ENCODE assay signal across 16 cellular contexts in genomic region chr17:63800783-63801182, GRCh38. TPM values are rescaled to one million over a fixed set of nuclear protein-coding genes. Genes with fewer than 3 reads are reported as not detected.
DNase-seq lines count a peak whose midpoint lies in the region; ATAC-seq, FAIRE-seq and TF ChIP-seq lines count a peak whose summit lies in the region.
"Had no signal": no experiment of that assay in that cellular context is flagged by ENCODE, and none has a peak within 500 bp of the region (broad histone marks: within the 10 kb centered on the region; RNA-seq: fewer than 3 reads in every experiment).

No MANE protein-coding gene starts in this region.

- no peaks in the 10 kb centered on the region for H3K27me3 ChIP-seq in K562 (ENCODE audit: control insufficient read depth in 2 of 2, insufficient read depth in 2 of 2, low read length in 2 of 2)

- BruUV-seq in K562 (replicated peaks; lab: Mats Ljungman, UMichigan), result no TSS peak

- ATAC-seq in K562, result no peak
- ATAC-seq in stimulated activated naive B cell treated with anti-CD40 and anti-IgM and Interleukin-4, amounts not matched to agents 10 μg/mL and 1 μg/mL and 100 μg/mL, for 72 hours (replicated peaks), result no peak
- ATAC-seq: A549, GM12878, HCT116, HepG2 had no signal

- intact Hi-C loops in K562 (cut with micrococcal nuclease), result no loop called here

- H3K36me3 Mint-ChIP-seq in activated naive CD4-positive, alpha-beta T cell treated with anti-CD3 and anti-CD28 coated beads, Interleukin-2, amount 50 U/mL, for 24 hours, result peaks cover 5% of the 10 kb centered on the region
- peaks cover 44% of the 10 kb centered on the region for H3K36me3 Mint-ChIP-seq in activated naive CD4-positive, alpha-beta T cell treated with anti-CD3 and anti-CD28 coated beads, Interleukin-2, amount 10 ng/mL, durations not matched to agents 7 days and 5 days
- peaks cover 28 to 45% of the 10 kb centered on the region in 2 donors for H3K36me3 Mint-ChIP-seq in stimulated activated naive B cell treated with anti-CD40 and anti-IgM and Interleukin-4, amounts not matched to agents 10 μg/mL and 1 μg/mL and 100 μg/mL, for 72 hours

- CTCF ChIA-PET in activated naive CD4-positive, alpha-beta T cell treated with anti-CD3 and anti-CD28 coated beads, Interleukin-2, amount 10 ng/mL, durations not matched to agents 7 days and 5 days (lab: Charles Lee), result no interaction called here
- CTCF ChIA-PET in HEK293 (lab: Yijun Ruan, JAX) (interaction anchor here (0.9 to 1.0 kb wide), 2 partner anchors 10 to 16 kb away, joined by 3 to 5 read pairs; no protein-coding TSS in a partner anchor), K562 (lab: Yijun Ruan, JAX; ENCODE audit: low intra/inter-chr PET ratio) (no interaction called here)

- H3K36me3 ChIP-seq in HEK293 (ENCODE audit: control insufficient read depth in 2 of 2, insufficient read depth in 1 of 2, low read length in 2 of 2), result peaks cover 95 to 99% of the 10 kb centered on the region in 2 experiments
- peaks cover 96% of the 10 kb centered on the region for H3K36me3 ChIP-seq in K562 (ENCODE audit: control insufficient read depth, insufficient read depth, low read length)

- DNase-seq in activated naive CD4-positive, alpha-beta T cell treated with anti-CD3 and anti-CD28 coated beads, Interleukin-2, amount 10 ng/mL, durations not matched to agents 7 days and 5 days, result no peak
- DNase-seq in K562 (ENCODE audit: extremely low read depth in 1 of 4, low spot score in 3 of 4) (no peak), T-helper 9 cell (no peak), glomerular visceral epithelial cell (ENCODE audit: extremely low spot score) (no peak)
- no peak for DNase-seq in stimulated activated naive B cell treated with anti-CD40 and anti-IgM and Interleukin-4, amounts not matched to agents 10 μg/mL and 1 μg/mL and 100 μg/mL, for 72 hours
- DNase-seq: CD8-positive, alpha-beta memory T cell; DMS79; GM23248 had no signal

- peaks cover 4% of the 10 kb centered on the region for H3K4me1 Mint-ChIP-seq in activated naive CD4-positive, alpha-beta T cell treated with anti-CD3 and anti-CD28 coated beads, Interleukin-2, amount 50 U/mL, for 24 hours
- peaks cover 2% of the 10 kb centered on the region for H3K4me1 Mint-ChIP-seq in activated naive CD4-positive, alpha-beta T cell treated with anti-CD3 and anti-CD28 coated beads, Interleukin-2, amount 10 ng/mL, durations not matched to agents 7 days and 5 days
- peaks cover 0 to 5% of the 10 kb centered on the region in 2 donors for H3K4me1 Mint-ChIP-seq in stimulated activated naive B cell treated with anti-CD40 and anti-IgM and Interleukin-4, amounts not matched to agents 10 μg/mL and 1 μg/mL and 100 μg/mL, for 72 hours

- TF ChIP-seq CTCF in HEK293 (tag by site-specific recombination; IDR thresholded peaks at IDR 0.05), result no peak
- no peak for TF ChIP-seq CTCF in K562 (IDR thresholded peaks at IDR 0.05 in 2 of 3, conservative IDR thresholded peaks at IDR 0.05 in 1 of 3; ENCODE audit: insufficient read depth in 2 of 3, low read depth in 1 of 3, low read length in 3 of 3)

- no peak overlapping the region for H2AFZ ChIP-seq in K562 (ENCODE audit: low read depth, low read length)
- H2AFZ ChIP-seq: GM23248 had no signal

- H3K9me3 Mint-ChIP-seq in activated naive CD4-positive, alpha-beta T cell treated with anti-CD3 and anti-CD28 coated beads, Interleukin-2, amount 50 U/mL, for 24 hours, result no peaks in the 10 kb centered on the region
- H3K9me3 Mint-ChIP-seq in activated naive CD4-positive, alpha-beta T cell treated with anti-CD3 and anti-CD28 coated beads, Interleukin-2, amount 10 ng/mL, durations not matched to agents 7 days and 5 days, result no peaks in the 10 kb centered on the region
- H3K9me3 Mint-ChIP-seq in stimulated activated naive B cell treated with anti-CD40 and anti-IgM and Interleukin-4, amounts not matched to agents 10 μg/mL and 1 μg/mL and 100 μg/mL, for 72 hours, result no peaks in the 10 kb centered on the region
- H3K9me3 Mint-ChIP-seq: CD8-positive, alpha-beta memory T cell had no signal

- no peak overlapping the region for H3K27ac ChIP-seq in HEK293 (ENCODE audit: extremely low read depth, low read depth, low read length)
- no peak overlapping the region for H3K27ac ChIP-seq in K562 (ENCODE audit: extremely low read depth, low read depth, low read length)
- H3K27ac ChIP-seq: A549, GM23248 had no signal

- no peaks in the 10 kb centered on the region for H3K9me1 ChIP-seq in K562 (ENCODE audit: control insufficient read depth, insufficient read depth, low read length)

- peak overlapping the region; percentile 48 for H3K27ac Mint-ChIP-seq in activated naive CD4-positive, alpha-beta T cell treated with anti-CD3 and anti-CD28 coated beads, Interleukin-2, amount 50 U/mL, for 24 hours
- H3K27ac Mint-ChIP-seq in activated naive CD4-positive, alpha-beta T cell treated with anti-CD3 and anti-CD28 coated beads, Interleukin-2, amount 10 ng/mL, durations not matched to agents 7 days and 5 days, result no peak overlapping the region
- H3K27ac Mint-ChIP-seq in stimulated activated naive B cell treated with anti-CD40 and anti-IgM and Interleukin-4, amounts not matched to agents 10 μg/mL and 1 μg/mL and 100 μg/mL, for 72 hours, result peak overlapping the region; percentile 21

- in situ Hi-C loops in K562 (cut with MboI), result no loop called here

- H3K4me2 ChIP-seq in K562 (ENCODE audit: insufficient read depth, low read length), result no peak overlapping the region
- H3K4me2 ChIP-seq: A549 had no signal

- POLR2A ChIA-PET in HEK293 (lab: Yijun Ruan, JAX) (no interaction called here), K562 (lab: Yijun Ruan, JAX) (interaction anchor here (2.8 kb wide), 1 partner anchor 11 kb away, joined by 9 read pairs; no protein-coding TSS in a partner anchor)

- no peak for TF ChIP-seq EP300 in K562 (IDR thresholded peaks at IDR 0.05; ENCODE audit: low read length)

- no peak for FAIRE-seq in K562 (lab: Jason Lieb, UNC)
- FAIRE-seq: A549, GM12878, GM18507, HepG2, HTR-8/SVneo had no signal

- no peaks in the 10 kb centered on the region for H3K9me3 ChIP-seq in HEK293 (ENCODE audit: control insufficient read depth, insufficient read depth, low read depth, low read length)
- no peaks in the 10 kb centered on the region for H3K9me3 ChIP-seq in K562 (replicated peaks; ENCODE audit: control insufficient read depth, insufficient read depth, low read depth, low read length)
- H3K9me3 ChIP-seq: A549 had no signal

- H3K4me1 ChIP-seq in HEK293 (ENCODE audit: control insufficient read depth, insufficient read depth, low read length), result no peaks in the 10 kb centered on the region
- H3K4me1 ChIP-seq in K562 (replicated peaks in 1 of 2; ENCODE audit: control insufficient read depth in 2 of 2, insufficient read depth in 2 of 2, low read length in 2 of 2), result no peaks in the 10 kb centered on the region
- H3K4me1 ChIP-seq: A549 had no signal

- no peak overlapping the region for H3K9ac ChIP-seq in K562 (ENCODE audit: insufficient read depth in 1 of 2, low read depth in 2 of 2, low read length in 2 of 2)
- H3K9ac ChIP-seq: GM23248 had no signal

- H3K4me3 Mint-ChIP-seq in activated naive CD4-positive, alpha-beta T cell treated with anti-CD3 and anti-CD28 coated beads, Interleukin-2, amount 50 U/mL, for 24 hours, result no peak overlapping the region
- H3K4me3 Mint-ChIP-seq in activated naive CD4-positive, alpha-beta T cell treated with anti-CD3 and anti-CD28 coated beads, Interleukin-2, amount 10 ng/mL, durations not matched to agents 7 days and 5 days, result no peak overlapping the region
- H3K4me3 Mint-ChIP-seq in stimulated activated naive B cell treated with anti-CD40 and anti-IgM and Interleukin-4, amounts not matched to agents 10 μg/mL and 1 μg/mL and 100 μg/mL, for 72 hours, result no peak overlapping the region
- H3K4me3 Mint-ChIP-seq: CD8-positive, alpha-beta memory T cell had no signal

- no peaks in the 10 kb centered on the region; the same call in 1 of the 2 replicates for H4K20me1 ChIP-seq in K562 (replicated peaks; ENCODE audit: control insufficient read depth, insufficient read depth, low read length)

- TF ChIP-seq RAD21 in K562 (CRISPR knock-in tag; conservative IDR thresholded peaks at IDR 0.05 in 1 of 2, IDR thresholded peaks at IDR 0.05 in 1 of 2), result no peak

- peaks cover 1% of the 10 kb centered on the region; the same call in 1 of the 3 replicates for H3K79me2 ChIP-seq in K562 (ENCODE audit: control insufficient read depth, insufficient read depth, low read length)

- H3K4me3 ChIP-seq in HEK293 (ENCODE audit: low read depth, low read length), result no peak overlapping the region
- no peak overlapping the region for H3K4me3 ChIP-seq in K562
- H3K4me3 ChIP-seq: A549, GM12878, GM23248 had no signal

- no peak for TF ChIP-seq POLR2A in K562 (conservative IDR thresholded peaks at IDR 0.05)

- 86% methylated on average over 1 of the region's 1 CpG for WGBS in K562 (ENCODE audit: insufficient coverage, low coverage, missing lambda C conversion rate)

- H3K27me3 Mint-ChIP-seq in activated naive CD4-positive, alpha-beta T cell treated with anti-CD3 and anti-CD28 coated beads, Interleukin-2, amount 50 U/mL, for 24 hours, result no peaks in the 10 kb centered on the region
- no peaks in the 10 kb centered on the region for H3K27me3 Mint-ChIP-seq in activated naive CD4-positive, alpha-beta T cell treated with anti-CD3 and anti-CD28 coated beads, Interleukin-2, amount 10 ng/mL, durations not matched to agents 7 days and 5 days
- H3K27me3 Mint-ChIP-seq in stimulated activated naive B cell treated with anti-CD40 and anti-IgM and Interleukin-4, amounts not matched to agents 10 μg/mL and 1 μg/mL and 100 μg/mL, for 72 hours, result no peaks in the 10 kb centered on the region
- H3K27me3 Mint-ChIP-seq: CD8-positive, alpha-beta memory T cell had no signal

RNA-seq across cellular contexts. Expression of gene PSMC5, which starts 26.4 kb away (rescaled TPM):
- 149 and 229 TPM in 2 replicates for total RNA-seq in K562 (2011; cell fraction: chromatin; rRNA removed; ENCODE audit: low replicate concordance)
- total RNA-seq in K562 (2011; cell fraction: nucleolus; rRNA removed), result 136 and 141 TPM in 2 replicates
- 117 and 138 TPM in 2 replicates for total RNA-seq in K562 (2011; cell fraction: nucleoplasm; rRNA removed)
- total RNA-seq in K562 (2014; rRNA removed), result 89.2 and 115 TPM in 2 replicates
- total RNA-seq in K562 (2014; rRNA removed; fragmentation: Illumina TruSeq; extraction: Trizol), result 106 and 108 TPM in 2 replicates
- total RNA-seq in K562 (2015; rRNA removed; fragmentation: Illumina TruSeq; extraction: Trizol), result 110 and 114 TPM in 2 replicates
- 140 and 161 TPM in 2 replicates for total RNA-seq in K562 (2021)
- 138 and 200 TPM in 2 replicates for polyA plus RNA-seq in K562 (2011; rRNA removed)
- polyA plus RNA-seq in K562 (2011; cell fraction: cytosol; rRNA removed), result 136 and 152 TPM in 2 replicates
- polyA plus RNA-seq in K562 (2011; cell fraction: nucleus; rRNA removed), result 155 and 167 TPM in 2 replicates
- polyA plus RNA-seq in K562 (2012), result 137 and 204 TPM in 2 replicates
- 181 and 184 TPM in 2 replicates for polyA plus RNA-seq in K562 (2014; fragmentation: Illumina TruSeq; extraction: Trizol)
- polyA plus RNA-seq in K562 (2014; fragmentation: Nextera tagmentation; extraction: Ambion mirVana), result 100 to 1,000 TPM; 159 to 393 TPM
- 247 and 261 TPM in 2 replicates for polyA plus RNA-seq in K562 (2014; rRNA removed)
- 260 and 357 TPM in 2 replicates for polyA minus RNA-seq in K562 (2011; rRNA and poly(A)+ RNA removed)
- polyA minus RNA-seq in K562 (2011; cell fraction: cytosol; rRNA and poly(A)+ RNA removed), result 83.3 and 103 TPM in 2 replicates
- 64.4 and 99.7 TPM in 2 replicates for polyA minus RNA-seq in K562 (2011; cell fraction: nucleus; rRNA and poly(A)+ RNA removed)

RNA-seq across cellular contexts. Expression of gene FTSJ3, which starts 26.7 kb away (rescaled TPM):
- total RNA-seq in K562 (2011; cell fraction: chromatin; rRNA removed; ENCODE audit: low replicate concordance), result 162 and 231 TPM in 2 replicates
- total RNA-seq in K562 (2011; cell fraction: nucleolus; rRNA removed), result 125 and 132 TPM in 2 replicates
- total RNA-seq in K562 (2011; cell fraction: nucleoplasm; rRNA removed), result 98.4 and 106 TPM in 2 replicates
- total RNA-seq in K562 (2014; rRNA removed) (54.9 and 65.6 TPM in 2 replicates), K562 (2014; rRNA removed; fragmentation: Illumina TruSeq; extraction: Trizol) (50.1 and 54.0 TPM in 2 replicates), K562 (2015; rRNA removed; fragmentation: Illumina TruSeq; extraction: Trizol) (60.7 and 62.2 TPM in 2 replicates), K562 (2021) (46.1 and 51.8 TPM in 2 replicates)
- polyA plus RNA-seq in K562 (2011; rRNA removed) (36.0 and 42.1 TPM in 2 replicates), K562 (2014; fragmentation: Illumina TruSeq; extraction: Trizol) (52.6 and 56.6 TPM in 2 replicates), K562 (2014; fragmentation: Nextera tagmentation; extraction: Ambion mirVana) (10 to 100 TPM; 18.0 to 49.3 TPM), K562 (2014; rRNA removed) (48.5 and 52.4 TPM in 2 replicates)
- 33.3 and 42.2 TPM in 2 replicates for polyA plus RNA-seq in K562 (2011; cell fraction: cytosol; rRNA removed)
- 46.6 and 60.4 TPM in 2 replicates for polyA plus RNA-seq in K562 (2011; cell fraction: nucleus; rRNA removed)
- polyA plus RNA-seq in K562 (2012), result 23.3 and 47.3 TPM in 2 replicates
- polyA minus RNA-seq in K562 (2011; rRNA and poly(A)+ RNA removed), result 51.5 and 77.3 TPM in 2 replicates
- polyA minus RNA-seq in K562 (2011; cell fraction: cytosol; rRNA and poly(A)+ RNA removed), result 20.1 and 38.2 TPM in 2 replicates
- 56.4 and 69.9 TPM in 2 replicates for polyA minus RNA-seq in K562 (2011; cell fraction: nucleus; rRNA and poly(A)+ RNA removed)

RNA-seq across cellular contexts. Expression of gene DDX42, which starts 26.8 kb away (rescaled TPM):
- total RNA-seq in K562 (2011; cell fraction: chromatin; rRNA removed; ENCODE audit: low replicate concordance), result 286 and 625 TPM in 2 replicates
- total RNA-seq in K562 (2011; cell fraction: nucleolus; rRNA removed), result 95.6 and 105 TPM in 2 replicates
- total RNA-seq in K562 (2011; cell fraction: nucleoplasm; rRNA removed), result 194 and 282 TPM in 2 replicates
- 54.0 and 65.1 TPM in 2 replicates for total RNA-seq in K562 (2014; rRNA removed)
- 74.6 and 82.9 TPM in 2 replicates for total RNA-seq in K562 (2014; rRNA removed; fragmentation: Illumina TruSeq; extraction: Trizol)
- total RNA-seq in K562 (2015; rRNA removed; fragmentation: Illumina TruSeq; extraction: Trizol), result 80.9 and 87.6 TPM in 2 replicates
- 92.0 and 93.7 TPM in 2 replicates for total RNA-seq in K562 (2021)
- 121 and 149 TPM in 2 replicates for polyA plus RNA-seq in K562 (2011; rRNA removed)
- polyA plus RNA-seq in K562 (2011; cell fraction: cytosol; rRNA removed), result 26.3 and 46.1 TPM in 2 replicates
- polyA plus RNA-seq in K562 (2011; cell fraction: nucleus; rRNA removed), result 277 and 361 TPM in 2 replicates
- polyA plus RNA-seq in K562 (2012), result 76.8 and 90.5 TPM in 2 replicates
- polyA plus RNA-seq in K562 (2014; fragmentation: Illumina TruSeq; extraction: Trizol), result 128 and 133 TPM in 2 replicates
- 10 to 100 TPM; 16.5 to 28.4 TPM for polyA plus RNA-seq in K562 (2014; fragmentation: Nextera tagmentation; extraction: Ambion mirVana)
- 110 and 127 TPM in 2 replicates for polyA plus RNA-seq in K562 (2014; rRNA removed)
- polyA minus RNA-seq in K562 (2011; rRNA and poly(A)+ RNA removed), result 144 and 149 TPM in 2 replicates
- 49.8 and 56.9 TPM in 2 replicates for polyA minus RNA-seq in K562 (2011; cell fraction: cytosol; rRNA and poly(A)+ RNA removed)
- polyA minus RNA-seq in K562 (2011; cell fraction: nucleus; rRNA and poly(A)+ RNA removed), result 82.4 and 167 TPM in 2 replicates

RNA-seq across cellular contexts. Expression of gene CCDC47, which starts 27.4 kb away (rescaled TPM):
- 103 and 222 TPM in 2 replicates for total RNA-seq in K562 (2011; cell fraction: chromatin; rRNA removed; ENCODE audit: low replicate concordance)
- total RNA-seq in K562 (2011; cell fraction: nucleolus; rRNA removed), result 69.7 and 88.4 TPM in 2 replicates
- 122 and 142 TPM in 2 replicates for total RNA-seq in K562 (2011; cell fraction: nucleoplasm; rRNA removed)
- 97.4 and 106 TPM in 2 replicates for total RNA-seq in K562 (2014; rRNA removed)
- 135 and 153 TPM in 2 replicates for total RNA-seq in K562 (2014; rRNA removed; fragmentation: Illumina TruSeq; extraction: Trizol)
- 135 and 138 TPM in 2 replicates for total RNA-seq in K562 (2015; rRNA removed; fragmentation: Illumina TruSeq; extraction: Trizol)
- total RNA-seq in K562 (2021), result 104 and 118 TPM in 2 replicates
- 91.4 and 138 TPM in 2 replicates for polyA plus RNA-seq in K562 (2011; rRNA removed)
- 24.9 and 47.4 TPM in 2 replicates for polyA plus RNA-seq in K562 (2011; cell fraction: cytosol; rRNA removed)
- 27.4 and 34.6 TPM in 2 replicates for polyA plus RNA-seq in K562 (2011; cell fraction: nucleus; rRNA removed)
- 76.4 and 96.4 TPM in 2 replicates for polyA plus RNA-seq in K562 (2012)
- 142 and 162 TPM in 2 replicates for polyA plus RNA-seq in K562 (2014; fragmentation: Illumina TruSeq; extraction: Trizol)
- 10 to 100 TPM; 15.5 to 20.5 TPM for polyA plus RNA-seq in K562 (2014; fragmentation: Nextera tagmentation; extraction: Ambion mirVana)
- polyA plus RNA-seq in K562 (2014; rRNA removed), result 122 and 125 TPM in 2 replicates
- polyA minus RNA-seq in K562 (2011; rRNA and poly(A)+ RNA removed), result 174 and 206 TPM in 2 replicates
- 41.3 and 67.3 TPM in 2 replicates for polyA minus RNA-seq in K562 (2011; cell fraction: cytosol; rRNA and poly(A)+ RNA removed)
- 19.8 and 35.3 TPM in 2 replicates for polyA minus RNA-seq in K562 (2011; cell fraction: nucleus; rRNA and poly(A)+ RNA removed)

RNA-seq across cellular contexts. Expression of gene SMARCD2, which starts 41.7 kb away (rescaled TPM):
- total RNA-seq in K562 (2011; cell fraction: chromatin; rRNA removed; ENCODE audit: low replicate concordance), result 74.3 and 178 TPM in 2 replicates
- total RNA-seq in K562 (2011; cell fraction: nucleolus; rRNA removed), result 107 and 112 TPM in 2 replicates
- 75.0 and 77.1 TPM in 2 replicates for total RNA-seq in K562 (2011; cell fraction: nucleoplasm; rRNA removed)
- total RNA-seq in K562 (2014; rRNA removed), result 114 and 126 TPM in 2 replicates
- 62.5 and 73.1 TPM in 2 replicates for total RNA-seq in K562 (2014; rRNA removed; fragmentation: Illumina TruSeq; extraction: Trizol)
- 90.3 and 91.1 TPM in 2 replicates for total RNA-seq in K562 (2015; rRNA removed; fragmentation: Illumina TruSeq; extraction: Trizol)
- total RNA-seq in K562 (2021), result 92.0 and 101 TPM in 2 replicates
- 86.3 and 101 TPM in 2 replicates for polyA plus RNA-seq in K562 (2011; rRNA removed)
- 87.5 and 128 TPM in 2 replicates for polyA plus RNA-seq in K562 (2011; cell fraction: cytosol; rRNA removed)
- 135 and 148 TPM in 2 replicates for polyA plus RNA-seq in K562 (2011; cell fraction: nucleus; rRNA removed)
- polyA plus RNA-seq in K562 (2012), result 75.4 and 102 TPM in 2 replicates
- 94.8 and 110 TPM in 2 replicates for polyA plus RNA-seq in K562 (2014; fragmentation: Illumina TruSeq; extraction: Trizol)
- 1 to 10 TPM; 1.7 to 5.7 TPM for polyA plus RNA-seq in K562 (2014; fragmentation: Nextera tagmentation; extraction: Ambion mirVana)
- 84.2 and 95.7 TPM in 2 replicates for polyA plus RNA-seq in K562 (2014; rRNA removed)
- polyA minus RNA-seq in K562 (2011; rRNA and poly(A)+ RNA removed), result 54.4 and 63.4 TPM in 2 replicates
- polyA minus RNA-seq in K562 (2011; cell fraction: cytosol; rRNA and poly(A)+ RNA removed), result 50.4 and 64.0 TPM in 2 replicates
- polyA minus RNA-seq in K562 (2011; cell fraction: nucleus; rRNA and poly(A)+ RNA removed), result 50.4 and 59.0 TPM in 2 replicates
